Comparison of ENCODE assay signal across 26 cellular contexts in genomic region chr1:18722270-18722669, GRCh38.
"Had no signal": no experiment of that assay in that cellular context is flagged by ENCODE, and none has a peak within 500 bp of the region (broad histone marks: within the 10 kb centered on the region; RNA-seq: fewer than 3 reads in every experiment).

No MANE protein-coding gene starts in this region.

- H3K4me1 Mint-ChIP-seq: activated CD4-positive, alpha-beta T cell treated with anti-CD3 and anti-CD28 coated beads, Interleukin-2, amount 10 ng/mL, durations not matched to agents 7 days and 5 days had no signal

- H3K27ac ChIP-seq: brain microvascular endothelial cell, SJCRH30 had no signal

- H3K36me3 Mint-ChIP-seq: activated CD4-positive, alpha-beta memory T cell treated with anti-CD3 and anti-CD28 coated beads for 36 hours; activated naive CD8-positive, alpha-beta T cell had no signal

- FAIRE-seq: astrocyte had no signal

- DNase-seq: activated B cell treated with CpG ODN at 0.5 μM for 24 hours; activated CD4-positive, alpha-beta memory T cell treated with anti-CD3 and anti-CD28 coated beads for 36 hours; activated CD4-positive, alpha-beta T cell treated with anti-CD3 and anti-CD28 coated beads, Interleukin-2, amount 10 ng/mL, durations not matched to agents 7 days and 5 days; activated CD8-positive, alpha-beta memory T cell treated with anti-CD3 and anti-CD28 coated beads for 24 hours; activated effector memory CD4-positive, alpha-beta T cell treated with anti-CD3 and anti-CD28 coated beads, Interleukin-2, amount 50 U/mL, for 16 hours; activated naive CD4-positive, alpha-beta T cell treated with Interleukin-2 at 50 U/mL for 16 hours; activated T-cell treated with anti-CD3 and anti-CD28 coated beads, Interleukin-2, amount 50 U/mL, for 4 hours; amygdala; brain microvascular endothelial cell; cerebellar nuclear complex; KG1; NCI-H1048; NCI-H146; NCI-H187 treated with DMSO at 0.1 percent for 48 hours; NCI-H2227 treated with DMSO at 0.1 percent for 48 hours; NCI-H446 treated with DMSO at 0.1 percent for 48 hours; NCI-H524 treated with DMSO at 0.1 percent for 48 hours; NCI-H748 treated with DMSO at 0.1 percent for 48 hours; Right ventricle myocardium superior; RPMI8226; SJCRH30; T-helper 17 cell; T-helper 9 cell had no signal

- H3K9me3 Mint-ChIP-seq: activated B cell treated with CpG ODN at 0.5 μM for 24 hours; activated CD4-positive, alpha-beta memory T cell treated with anti-CD3 and anti-CD28 coated beads for 36 hours; activated CD4-positive, alpha-beta T cell treated with anti-CD3 and anti-CD28 coated beads, Interleukin-2, amount 10 ng/mL, durations not matched to agents 7 days and 5 days; activated T-cell treated with anti-CD3 and anti-CD28 coated beads, Interleukin-2, amount 50 U/mL, for 4 hours had no signal

- H3K4me3 ChIP-seq: SJCRH30 had no signal

- H3K4me3 Mint-ChIP-seq: activated B cell treated with CpG ODN at 0.5 μM for 24 hours; activated CD4-positive, alpha-beta memory T cell treated with anti-CD3 and anti-CD28 coated beads for 36 hours; activated CD4-positive, alpha-beta T cell treated with anti-CD3 and anti-CD28 coated beads, Interleukin-2, amount 10 ng/mL, durations not matched to agents 7 days and 5 days; activated naive CD8-positive, alpha-beta T cell; activated T-cell treated with anti-CD3 and anti-CD28 coated beads, Interleukin-2, amount 50 U/mL, for 4 hours; T-helper 17 cell had no signal

- H3K27ac Mint-ChIP-seq: activated B cell treated with CpG ODN at 0.5 μM for 24 hours; activated CD4-positive, alpha-beta memory T cell treated with anti-CD3 and anti-CD28 coated beads for 36 hours; activated CD4-positive, alpha-beta T cell treated with anti-CD3 and anti-CD28 coated beads, Interleukin-2, amount 10 ng/mL, durations not matched to agents 7 days and 5 days; activated naive CD8-positive, alpha-beta T cell; T-helper 17 cell had no signal

- ATAC-seq: activated T-cell treated with anti-CD3 and anti-CD28 coated beads, Interleukin-2, amount 50 U/mL, for 4 hours; Panc1; T-helper 17 cell had no signal

- H3K36me3 ChIP-seq: brain microvascular endothelial cell, SJCRH30 had no signal

- H3K9me3 ChIP-seq: SJCRH30 had no signal
